In genomic region chr2:96163415-96163767, GRCh38 we compare ENCODE assay signal across 14 cellular contexts. TPM values are rescaled to one million over a fixed set of nuclear protein-coding genes. Genes with fewer than 3 reads are reported as not detected.
DNase-seq lines count a peak whose midpoint lies in the region; ATAC-seq and TF ChIP-seq lines count a peak whose summit lies in the region.
"Had no signal": no experiment of that assay in that cellular context is flagged by ENCODE, and none has a peak within 500 bp of the region (broad histone marks: within the 10 kb centered on the region; RNA-seq: fewer than 3 reads in every experiment).

No MANE protein-coding gene starts in this region.

- H3K4me1 Mint-ChIP-seq in immature natural killer cell, result peaks cover 64 to 76% of the 10 kb centered on the region in 2 donors

- ATAC-seq in GM19324 (IDR thresholded peaks at IDR 0.05; ENCODE audit: low FRiP score, unreplicated experiment) (peak; percentile 13), HG03108 (IDR thresholded peaks at IDR 0.05; ENCODE audit: unreplicated experiment) (no peak), GM19467 (IDR thresholded peaks at IDR 0.05; ENCODE audit: unreplicated experiment) (no peak)

- H3K27ac ChIP-seq in C4-2B (peak overlapping the region; percentile 15; the same call in 1 of the 2 replicates), Karpas-422 (ENCODE audit: low read length) (no peak overlapping the region)
- H3K27ac ChIP-seq: parathyroid adenoma had no signal

- peak overlapping the region; percentile 88 to 98 (median 94) for H3K27ac Mint-ChIP-seq in immature natural killer cell

- DNase-seq in Karpas-422 (no peak), immature natural killer cell (no peak), GF-D8 (lab: John Stamatoyannopoulos, UW) (no peak), NCI-H526 (lab: John Stamatoyannopoulos, UW) (no peak)
- DNase-seq: amniotic stem cell, kidney, NCI-H524, T-helper 9 cell had no signal

- no peaks in the 10 kb centered on the region for H3K9me2 ChIP-seq in Karpas-422 (replicated peaks; ENCODE audit: insufficient read depth, low read length)

- peaks cover 3% of the 10 kb centered on the region; the same call in 1 of the 2 replicates for H3K27me3 ChIP-seq in Karpas-422 (ENCODE audit: low read length)

- no peak for TF ChIP-seq CTCF in C4-2B (conservative IDR thresholded peaks at IDR 0.05)

- no peak overlapping the region for H3K4me3 ChIP-seq in Karpas-422 (ENCODE audit: low read length)

- H3K4me2 ChIP-seq in Karpas-422 (ENCODE audit: low read depth, low read length, poor library complexity, severe bottlenecking), result peak overlapping the region; percentile 51

- H3K36me3 ChIP-seq in Karpas-422 (ENCODE audit: insufficient read depth, low read length), result no peaks in the 10 kb centered on the region

- H3K9me3 Mint-ChIP-seq in immature natural killer cell, result no peaks in the 10 kb centered on the region

- peak overlapping the region; percentile 36 to 83 (median 73) for H3K4me3 Mint-ChIP-seq in immature natural killer cell

- H3K4me1 ChIP-seq in Karpas-422 (ENCODE audit: low read length), result peaks cover 33% of the 10 kb centered on the region
- H3K4me1 ChIP-seq: parathyroid adenoma had no signal

- H3K36me3 Mint-ChIP-seq in immature natural killer cell, result no peaks in the 10 kb centered on the region

- peak overlapping the region; percentile 52 for H3K9ac ChIP-seq in Karpas-422 (ENCODE audit: low read length)
- H3K9ac ChIP-seq: parathyroid adenoma had no signal

- no peaks in the 10 kb centered on the region for H3K9me3 ChIP-seq in Karpas-422 (ENCODE audit: low read length)

- H2AFZ ChIP-seq in Karpas-422 (ENCODE audit: low read length), result peak overlapping the region; percentile 76; the same call in 1 of the 2 replicates
- H2AFZ ChIP-seq: parathyroid adenoma had no signal

- peaks cover 15 to 28% (median 21%) of the 10 kb centered on the region in 3 donors for H3K27me3 Mint-ChIP-seq in immature natural killer cell (ENCODE audit: low read depth in 3 of 3)

- no peaks in the 10 kb centered on the region for H4K20me1 ChIP-seq in Karpas-422 (ENCODE audit: insufficient read depth, low read depth, low read length)

- H3K79me2 ChIP-seq in Karpas-422 (ENCODE audit: low read length), result no peaks in the 10 kb centered on the region
- H3K79me2 ChIP-seq: parathyroid adenoma had no signal

RNA-seq across cellular contexts. Expression of gene DUSP2, which starts 18.2 kb away (rescaled TPM):
- 25.1 and 45.2 TPM in 2 replicates for total RNA-seq in Karpas-422 (2014; rRNA removed; shearing (Covaris generic); ENCODE audit: low replicate concordance)
- polyA plus RNA-seq in immature natural killer cell, result 100 to 1,000 TPM; 272 to 875 (median 555) TPM

RNA-seq across cellular contexts. Expression of gene ASTL, which starts 25.1 kb away (rescaled TPM):
- total RNA-seq in Karpas-422 (2014; rRNA removed; shearing (Covaris generic); ENCODE audit: low replicate concordance), result not detected in 2 replicates
- polyA plus RNA-seq in immature natural killer cell, result not detected
- total RNA-seq: kidney had no signal

RNA-seq across cellular contexts. Expression of gene STARD7, which starts 45.2 kb away (rescaled TPM):
- 140 and 167 TPM in 2 replicates for total RNA-seq in Karpas-422 (2014; rRNA removed; shearing (Covaris generic); ENCODE audit: low replicate concordance)
- polyA plus RNA-seq in immature natural killer cell, result 100 to 1,000 TPM; 161 to 252 (median 173) TPM

RNA-seq across cellular contexts. Expression of gene ADRA2B, which starts 47.0 kb away (rescaled TPM):
- total RNA-seq in Karpas-422 (2014; rRNA removed; shearing (Covaris generic); ENCODE audit: low replicate concordance), result not detected in 2 replicates
- polyA plus RNA-seq in immature natural killer cell, result under 1 TPM in 1 of 3 donors, not detected in 2; 0.83 TPM
- total RNA-seq: esophagus mucosa had no signal
